ENCODE assay signal across 21 cellular contexts in genomic region chr10:69577268-69578232, GRCh38. TPM values are rescaled to one million over a fixed set of nuclear protein-coding genes. Genes with fewer than 3 reads are reported as not detected.
DNase-seq lines count a peak whose midpoint lies in the region; ATAC-seq, FAIRE-seq and TF ChIP-seq lines count a peak whose summit lies in the region.
"Had no signal": no experiment of that assay in that cellular context is flagged by ENCODE, and none has a peak within 500 bp of the region (broad histone marks: within the 10 kb centered on the region; RNA-seq: fewer than 3 reads in every experiment).

No MANE protein-coding gene starts in this region.

- H2BK15ac ChIP-seq in H1 (ENCODE audit: low read length) = no peak overlapping the region

- H4K5ac ChIP-seq in H1 (ENCODE audit: insufficient read length, low read depth, low read length) = no peak overlapping the region

- H3K27me3 ChIP-seq in H1 (replicated peaks in 1 of 4; ENCODE audit: control insufficient read depth in 3 of 4, extremely low read depth in 1 of 4, insufficient read depth in 3 of 4, low read length in 3 of 4) (peaks cover 79 to 93% (median 90%) of the 10 kb centered on the region in 4 experiments), neural progenitor cell (peaks cover 100% of the 10 kb centered on the region), stomach (peaks cover 34 to 93% (median 76%) of the 10 kb centered on the region in 3 donors)

- H3K4me3 ChIP-seq in H1 (ENCODE audit: extremely low read depth in 1 of 4, insufficient read depth in 2 of 4, low read depth in 3 of 4, low read length in 4 of 4) = peak overlapping the region; percentile 22 to 62 (median 34); a peak in 7 of 8 replicates
- H3K4me3 ChIP-seq in neural progenitor cell = no peak overlapping the region
- no peak overlapping the region for H3K4me3 ChIP-seq in stomach
- H3K4me3 ChIP-seq: ascending aorta, upper lobe of right lung had no signal

- no peak overlapping the region for H4K91ac ChIP-seq in H1 (replicated peaks; ENCODE audit: insufficient read length, low read length)

- FAIRE-seq in H1 (lab: Jason Lieb, UNC) = no peak
- FAIRE-seq: H54, kidney had no signal

- DNase-seq in NCI-H345 (lab: John Stamatoyannopoulos, UW) (peak; percentile 36), NCI-H345 treated with DMSO at 0.1 percent for 48 hours (lab: John Stamatoyannopoulos, UW; ENCODE audit: unreplicated experiment) (no peak), NCI-H1694 (lab: John Stamatoyannopoulos, UW) (peak; percentile 51), H1 (ENCODE audit: low read depth in 1 of 2, low spot score in 2 of 2) (peak in 1 of 2 experiments; percentile 65), neural progenitor cell (ENCODE audit: low spot score) (peak; percentile 44), stomach (no peak)
- DNase-seq: ACHN; activated CD4-positive, alpha-beta T cell treated with anti-CD3 and anti-CD28 coated beads for 4 hours; activated CD8-positive, alpha-beta memory T cell treated with anti-CD3 and anti-CD28 coated beads, Interleukin-2, amount 50 U/mL, for 48 hours; CD8-positive, alpha-beta T cell; kidney; mesendoderm; retina; stimulated activated naive CD8-positive, alpha-beta T cell treated with anti-CD3 and anti-CD28 coated beads, Interleukin-15, amount 100 ng/mL, for 72 hours; upper lobe of right lung had no signal

- no peak overlapping the region for H3K14ac ChIP-seq in H1 (ENCODE audit: insufficient read length)

- H2BK12ac ChIP-seq in H1 (ENCODE audit: low read depth, low read length) = peak overlapping the region; percentile 75; the same call in 1 of the 2 replicates

- CTCF ChIA-PET in H1 (lab: Charles Lee; ENCODE audit: partially characterized antibody) = interaction anchor here (0.9 to 47.4 kb wide), 11 partner anchors 8 to 220 kb away, joined by 3 to 578 read pairs (median 5); no protein-coding TSS in a partner anchor

- intact Hi-C loops in stomach (cut with DNase I; ENCODE audit: low total_unique reads) = no loop called here

- no peak overlapping the region for H4K8ac ChIP-seq in H1 (ENCODE audit: extremely low read depth, insufficient read depth, low read length)

- H3K4me2 ChIP-seq in H1 (ENCODE audit: insufficient read depth in 1 of 2, low read depth in 2 of 2, low read length in 2 of 2) (peak overlapping the region; percentile 77 to 95), neural progenitor cell (peak overlapping the region; percentile 65)

- H4K20me1 ChIP-seq in H1 (replicated peaks in 1 of 2; ENCODE audit: control insufficient read depth in 1 of 2, insufficient read depth in 2 of 2, low read length in 2 of 2) (peaks cover 5 to 12% of the 10 kb centered on the region in 2 experiments), neural progenitor cell (ENCODE audit: low read depth) (peaks cover 66% of the 10 kb centered on the region)

- H3K4me1 ChIP-seq in H1 (replicated peaks in 1 of 4; ENCODE audit: control insufficient read depth in 3 of 4, insufficient read depth in 4 of 4, low read length in 3 of 4) = peaks cover 8 to 51% (median 31%) of the 10 kb centered on the region in 4 experiments
- peaks cover 29% of the 10 kb centered on the region for H3K4me1 ChIP-seq in neural progenitor cell
- peaks cover 10 to 30% (median 21%) of the 10 kb centered on the region in 4 donors for H3K4me1 ChIP-seq in stomach

- H3K27ac Mint-ChIP-seq in neural progenitor cell = no peak overlapping the region
- H3K27ac Mint-ChIP-seq: CD8-positive, alpha-beta T cell; stimulated activated naive CD8-positive, alpha-beta T cell treated with anti-CD3 and anti-CD28 coated beads, Interleukin-15, amount 100 ng/mL, for 72 hours; T-helper 2 cell treated with Interferon-gamma antibody and Interleukin-4, amounts not matched to agents 5 μg/mL and 100 μg/mL, for 36 hours had no signal

- TF ChIP-seq EP300 in H1 (IDR thresholded peaks at IDR 0.05; ENCODE audit: borderline replicate concordance in 1 of 2, low read depth in 2 of 2, low read length in 2 of 2) (no peak), stomach (IDR thresholded peaks at IDR 0.05) (no peak)

- H3K79me2 ChIP-seq in H1 (ENCODE audit: control insufficient read depth in 1 of 2, insufficient read depth in 2 of 2, low read length in 2 of 2) = no peaks in the 10 kb centered on the region
- no peaks in the 10 kb centered on the region for H3K79me2 ChIP-seq in neural progenitor cell (ENCODE audit: low read depth)

- H3K27ac ChIP-seq in H1 (ENCODE audit: low read depth, low read length) (no peak overlapping the region), neural progenitor cell (no peak overlapping the region), stomach (no peak overlapping the region)
- H3K27ac ChIP-seq: ascending aorta, upper lobe of right lung had no signal

- ATAC-seq in GM19397 (IDR thresholded peaks at IDR 0.05; ENCODE audit: unreplicated experiment) = no peak
- no peak for ATAC-seq in GM21529 (IDR thresholded peaks at IDR 0.05; ENCODE audit: unreplicated experiment)
- ATAC-seq: CD8-positive, alpha-beta T cell; stimulated activated naive CD8-positive, alpha-beta T cell treated with anti-CD3 and anti-CD28 coated beads, Interleukin-15, amount 100 ng/mL, for 72 hours; upper lobe of right lung had no signal

- no peak overlapping the region for H3K9ac ChIP-seq in H1 (replicated peaks in 1 of 4; ENCODE audit: extremely low read depth in 1 of 4, low read depth in 3 of 4, low read length in 3 of 4)
- H3K9ac ChIP-seq in neural progenitor cell = no peak overlapping the region

- no peak overlapping the region for H3K23ac ChIP-seq in H1 (ENCODE audit: insufficient read length)

- H2BK20ac ChIP-seq in H1 (ENCODE audit: low read length) = 0 out of 2 replicates have a peak overlapping the region, but pooled peaks have one; percentile 34

- no peak overlapping the region for H3K4ac ChIP-seq in H1 (replicated peaks; ENCODE audit: insufficient read length, low read depth, low read length)

- TF ChIP-seq CTCF in H1 (IDR thresholded peaks at IDR 0.05; ENCODE audit: control extremely low read depth in 1 of 3, insufficient read depth in 1 of 3, low read depth in 1 of 3, low read length in 3 of 3) = no peak
- TF ChIP-seq CTCF in neural progenitor cell (IDR thresholded peaks at IDR 0.05) = no peak
- no peak for TF ChIP-seq CTCF in stomach (IDR thresholded peaks at IDR 0.05)

- H3F3A ChIP-seq in neural progenitor cell (ENCODE audit: low read depth) = peaks cover 31% of the 10 kb centered on the region

- H3K4me1 Mint-ChIP-seq in neural progenitor cell = peaks cover 19% of the 10 kb centered on the region

- no peaks in the 10 kb centered on the region for H3K79me1 ChIP-seq in H1 (ENCODE audit: low read depth, low read length)

- no peak for TF ChIP-seq RAD21 in H1 (IDR thresholded peaks at IDR 0.05 in 1 of 2, conservative IDR thresholded peaks at IDR 0.05 in 1 of 2; ENCODE audit: low read depth in 2 of 2, low read length in 2 of 2)

- no peak overlapping the region for H3K4me3 Mint-ChIP-seq in neural progenitor cell
- H3K4me3 Mint-ChIP-seq: CD8-positive, alpha-beta T cell; neural crest cell; stimulated activated naive CD8-positive, alpha-beta T cell treated with anti-CD3 and anti-CD28 coated beads, Interleukin-15, amount 100 ng/mL, for 72 hours; T-helper 2 cell treated with Interferon-gamma antibody and Interleukin-4, amounts not matched to agents 5 μg/mL and 100 μg/mL, for 36 hours had no signal

- 2% methylated on average over 42 of the region's 51 CpGs; no CpG with 5 or more reads in 1 of the 2 experiments for WGBS in H1 (ENCODE audit: extremely low coverage in 1 of 2, insufficient coverage in 1 of 2, insufficient read length in 1 of 2, insufficient replicate concordance in 2 of 2, low coverage in 1 of 2, low lambda C conversion rate in 2 of 2, missing lambda C conversion rate in 1 of 2), 2 experiments
- 0 to 2% (median 1%) methylated on average over 17 to 51 of the region's 51 CpGs for WGBS in stomach, 5 donors

- H3K36me3 Mint-ChIP-seq in neural progenitor cell = no peaks in the 10 kb centered on the region
- H3K36me3 Mint-ChIP-seq: CD8-positive, alpha-beta T cell had no signal

- no peak overlapping the region; the same call in 1 of the 2 replicates for H3K18ac ChIP-seq in H1 (ENCODE audit: extremely low read depth, low read length)

- H3K56ac ChIP-seq in H1 (replicated peaks; ENCODE audit: insufficient read length, low read depth, low read length) = no peak overlapping the region

- H3K23me2 ChIP-seq in H1 (ENCODE audit: low read depth, low read length) = peaks cover 18% of the 10 kb centered on the region; the same call in 1 of the 2 replicates

- TF ChIP-seq POLR2A in H1 (IDR thresholded peaks at IDR 0.05; ENCODE audit: control extremely low read depth in 1 of 2, low read depth in 2 of 2, low read length in 2 of 2) (no peak), stomach (IDR thresholded peaks at IDR 0.05) (no peak)

- H2BK120ac ChIP-seq in H1 (replicated peaks; ENCODE audit: low read depth, low read length) = no peak overlapping the region

- H2AFZ ChIP-seq in H1 (ENCODE audit: low read length) (no peak overlapping the region; the same call in 1 of the 2 replicates), neural progenitor cell (replicated peaks) (no peak overlapping the region)

- H3K9me3 ChIP-seq in H1 (ENCODE audit: insufficient read depth in 2 of 2, low read depth in 1 of 2, low read length in 1 of 2) (peaks cover 0 to 4% of the 10 kb centered on the region in 2 experiments; a peak in 1 of 4 replicates), neural progenitor cell (ENCODE audit: low read depth) (no peaks in the 10 kb centered on the region), stomach (peaks cover 0 to 6% (median 2%) of the 10 kb centered on the region in 4 donors)
- H3K9me3 ChIP-seq: ascending aorta, upper lobe of right lung had no signal

- POLR2A ChIA-PET in H1 (lab: Charles Lee; ENCODE audit: partially characterized antibody) = interaction anchor here (0.8 to 7.1 kb wide), 5 partner anchors 9 to 60 kb away, joined by 3 to 67 read pairs (median 4); no protein-coding TSS in a partner anchor

- H2BK5ac ChIP-seq in H1 (ENCODE audit: low read depth, low read length) = no peak overlapping the region

- peaks cover 82% of the 10 kb centered on the region for H3K27me3 Mint-ChIP-seq in neural progenitor cell (ENCODE audit: insufficient read depth, low read depth)

- H2AK5ac ChIP-seq in H1 (ENCODE audit: low read depth, low read length) = no peak overlapping the region

- no peaks in the 10 kb centered on the region for H3K36me3 ChIP-seq in H1 (ENCODE audit: control insufficient read depth in 2 of 4, insufficient read depth in 4 of 4, low read length in 3 of 4)
- no peaks in the 10 kb centered on the region for H3K36me3 ChIP-seq in neural progenitor cell
- no peaks in the 10 kb centered on the region for H3K36me3 ChIP-seq in stomach
- H3K36me3 ChIP-seq: ascending aorta, upper lobe of right lung had no signal

- H3K9me3 Mint-ChIP-seq in neural progenitor cell = no peaks in the 10 kb centered on the region
- H3K9me3 Mint-ChIP-seq: CD8-positive, alpha-beta T cell; neural crest cell; stimulated activated naive CD8-positive, alpha-beta T cell treated with anti-CD3 and anti-CD28 coated beads, Interleukin-15, amount 100 ng/mL, for 72 hours; T-helper 2 cell treated with Interferon-gamma antibody and Interleukin-4, amounts not matched to agents 5 μg/mL and 100 μg/mL, for 36 hours had no signal

RNA-seq across cellular contexts. Expression of gene NEUROG3, which starts 4.3 kb away (rescaled TPM):
- total RNA-seq in H1 (2021; fragmentation: NEBNext Ultra II Directional; extraction: Animal tissue kit (Norgen Biotek cat#: 25700)) = 0.31 TPM in 1 of 2 replicates, not detected in the other
- polyA plus RNA-seq in H1 (2011; rRNA removed) = 0.45 and 0.55 TPM in 2 replicates
- polyA plus RNA-seq in H1 (2011; cell fraction: cytosol; rRNA removed) = 0.19 TPM
- polyA plus RNA-seq in H1 (2011; cell fraction: nucleus; rRNA removed) = 0.26 TPM
- 0.21 to 0.25 TPM in 2 of 4 replicates, not detected in the others for polyA plus RNA-seq in H1 (2012, experiment 1 of 2)
- 0.38 TPM for polyA plus RNA-seq in H1 (2012, experiment 2 of 2)
- polyA plus RNA-seq in H1 (2013, experiment 1 of 2) = 0.10 TPM
- polyA plus RNA-seq in H1 (2013, experiment 2 of 2) = 0.26 TPM
- polyA minus RNA-seq in H1 (2011; rRNA and poly(A)+ RNA removed) = 0.24 TPM in 1 of 2 replicates, not detected in the other
- polyA minus RNA-seq in H1 (2011; cell fraction: cytosol; rRNA and poly(A)+ RNA removed) = not detected
- not detected for polyA minus RNA-seq in H1 (2011; cell fraction: nucleus; rRNA and poly(A)+ RNA removed)
- not detected in 2 replicates for total RNA-seq in neural progenitor cell (ENCODE audit: low replicate concordance)
- not detected for total RNA-seq in stomach
- not detected for polyA plus RNA-seq in stomach
- total RNA-seq: ascending aorta; CD8-positive, alpha-beta T cell; kidney; upper lobe of right lung had no signal

RNA-seq across cellular contexts. Expression of gene FAM241B, which starts 52.5 kb away (rescaled TPM):
- 18.6 and 19.3 TPM in 2 replicates for total RNA-seq in H1 (2021; fragmentation: NEBNext Ultra II Directional; extraction: Animal tissue kit (Norgen Biotek cat#: 25700))
- polyA plus RNA-seq in H1 (2011; rRNA removed) (29.2 and 30.1 TPM in 2 replicates), stomach (1 to 10 TPM; 4.0 to 7.4 (median 4.6) TPM)
- polyA plus RNA-seq in H1 (2011; cell fraction: cytosol; rRNA removed) = 33.7 TPM
- polyA plus RNA-seq in H1 (2011; cell fraction: nucleus; rRNA removed) = 23.0 TPM
- 24.7 to 33.7 TPM (median 28.7 TPM) in 4 replicates for polyA plus RNA-seq in H1 (2012, experiment 1 of 2)
- polyA plus RNA-seq in H1 (2012, experiment 2 of 2) = 21.4 TPM
- polyA plus RNA-seq in H1 (2013, experiment 1 of 2) = 18.9 TPM
- polyA plus RNA-seq in H1 (2013, experiment 2 of 2) = 20.3 TPM
- 9.3 and 11.0 TPM in 2 replicates for polyA minus RNA-seq in H1 (2011; rRNA and poly(A)+ RNA removed)
- polyA minus RNA-seq in H1 (2011; cell fraction: cytosol; rRNA and poly(A)+ RNA removed) = 8.7 TPM
- 14.9 TPM for polyA minus RNA-seq in H1 (2011; cell fraction: nucleus; rRNA and poly(A)+ RNA removed)
- total RNA-seq in neural progenitor cell (ENCODE audit: low replicate concordance) (2.6 and 4.6 TPM in 2 replicates), stomach (under 1 TPM in 2 of 5 donors, not detected in 3; 0.55 to 0.58 TPM)
- total RNA-seq: ascending aorta had no signal

Comparison
In these comparisons a context has a peak if more than half of its experiments do, and no peak if none do; other contexts are left out.
1. DNase-seq: peak in NCI-H345 (single experiment), NCI-H1694 (single experiment) and neural progenitor cell (single experiment); none in NCI-H345 treated with DMSO at 0.1 percent for 48 hours (single experiment) and stomach (single experiment).
2. H3K4me3 ChIP-seq: peak in H1 (4 of 4); none in neural progenitor cell (single experiment) and stomach (0 of 4).